In genomic region chr7:91265693-91266066, GRCh38 we compare ENCODE assay signal across 8 cellular contexts. TPM values are rescaled to one million over a fixed set of nuclear protein-coding genes. Genes with fewer than 3 reads are reported as not detected.
DNase-seq lines count a peak whose midpoint lies in the region; ATAC-seq and TF ChIP-seq lines count a peak whose summit lies in the region.

No MANE protein-coding gene starts in this region.

- H3K14ac ChIP-seq in H9 (ENCODE audit: insufficient read depth, low read length): no peak overlapping the region

- H3K23ac ChIP-seq in H9 (ENCODE audit: insufficient read length, low read depth, low read length): no peak overlapping the region

- no peak overlapping the region for H2BK5ac ChIP-seq in H9 (ENCODE audit: insufficient read length, low read length)

- no peaks in the 10 kb centered on the region for H3K4me1 ChIP-seq in H9 (ENCODE audit: insufficient read depth, low read length)
- peaks cover 12% of the 10 kb centered on the region for H3K4me1 ChIP-seq in iPS DF 6.9 (ENCODE audit: control insufficient read depth, insufficient read depth, low read length)
- peaks cover 10 to 56% (median 30%) of the 10 kb centered on the region in 6 donors for H3K4me1 ChIP-seq in spleen

- no peaks in the 10 kb centered on the region for H3K36me3 ChIP-seq in iPS DF 6.9 (ENCODE audit: control insufficient read depth, insufficient read depth, low read length)
- no peaks in the 10 kb centered on the region for H3K36me3 ChIP-seq in spleen

- H3K9ac ChIP-seq in H9 (ENCODE audit: extremely low read depth, insufficient read length, low read length): no peak overlapping the region

- H3K56ac ChIP-seq in H9 (ENCODE audit: insufficient read length, low read depth, low read length): no peak overlapping the region

- POLR2A ChIA-PET in activated B cell treated with CpG ODN at 0.5 μM for 24 hours (lab: Charles Lee): interaction anchor here (0.5 kb wide), 1 partner anchor 501 kb away, joined by 3 read pairs; no protein-coding TSS in a partner anchor

- no peaks in the 10 kb centered on the region for H3K79me2 ChIP-seq in H9 (ENCODE audit: insufficient read depth, low read length)

- H3K27ac ChIP-seq in H9 (ENCODE audit: insufficient read length, low read depth, low read length) (no peak overlapping the region), iPS DF 6.9 (ENCODE audit: low read length) (no peak overlapping the region), spleen (peak overlapping the region in 7 of 8 donors; percentile 86 to 91 (median 89))

- peak overlapping the region; percentile 74 for H3K4me2 ChIP-seq in H9 (ENCODE audit: insufficient read depth, insufficient read length, low read length)

- no peak overlapping the region for H2BK20ac ChIP-seq in H9 (ENCODE audit: low read depth, low read length, poor library complexity, severe bottlenecking)

- peak overlapping the region; percentile 62; the same call in 1 of the 2 replicates for H3K4me3 ChIP-seq in iPS DF 6.9 (ENCODE audit: low read length)
- peak overlapping the region; percentile 60 to 93 (median 80) for H3K4me3 ChIP-seq in spleen

- H3K9me3 ChIP-seq in H9 (ENCODE audit: control insufficient read depth, low read depth, low read length) (no peaks in the 10 kb centered on the region), iPS DF 6.9 (ENCODE audit: control insufficient read depth, insufficient read depth, low read length) (no peaks in the 10 kb centered on the region), spleen (no peaks in the 10 kb centered on the region)

- ATAC-seq in activated B cell treated with CpG ODN at 0.5 μM for 24 hours (ENCODE audit: low read depth): no peak
- no peak for ATAC-seq in GM19328 (IDR thresholded peaks at IDR 0.05; ENCODE audit: unreplicated experiment)

- no peak overlapping the region for H3K4ac ChIP-seq in H9 (ENCODE audit: low read depth, low read length)

- intact Hi-C loops in activated B cell treated with CpG ODN at 0.5 μM for 24 hours (cut with micrococcal nuclease) (loop anchor here (10.0 kb wide), 4 partner anchors 601 to 1021 kb away; partner anchors contain the start of genes AKAP9, CDK14 and CFAP69), spleen (cut with DNase I; ENCODE audit: low total_unique reads) (no loop called here)

- no peak overlapping the region for H2AFZ ChIP-seq in H9 (ENCODE audit: low read length)

- CTCF ChIA-PET in activated B cell treated with CpG ODN at 0.5 μM for 24 hours (lab: Charles Lee): no interaction called here

- H4K20me1 ChIP-seq in H9 (ENCODE audit: control insufficient read depth, insufficient read depth, insufficient read length): peaks cover 2% of the 10 kb centered on the region

- H3K23me2 ChIP-seq in H9 (ENCODE audit: insufficient read length, low read depth, low read length, poor library complexity, severe bottlenecking): peaks cover 26% of the 10 kb centered on the region

- H4K5ac ChIP-seq in H9 (ENCODE audit: insufficient read length, low read depth, low read length): no peak overlapping the region

- H2BK120ac ChIP-seq in H9 (ENCODE audit: low read depth, low read length, poor library complexity, severe bottlenecking): no peak overlapping the region

- no peaks in the 10 kb centered on the region for H3K9me3 Mint-ChIP-seq in H9
- H3K9me3 Mint-ChIP-seq in activated B cell treated with CpG ODN at 0.5 μM for 24 hours: no peaks in the 10 kb centered on the region

- DNase-seq in H9: peak; percentile 39
- no peak for DNase-seq in activated B cell treated with CpG ODN at 0.5 μM for 24 hours
- DNase-seq in iPS DF 6.9 (ENCODE audit: low read depth, low spot score): no peak
- peak; percentile 77 for DNase-seq in spleen
- DNase-seq in midbrain (lab: John Stamatoyannopoulos, UW): no peak
- no peak for DNase-seq in mesenteric fat pad (ENCODE audit: low spot score)
- no peak for DNase-seq in Kasumi-1 (lab: John Stamatoyannopoulos, UW)

- TF ChIP-seq CTCF in H9 (conservative IDR thresholded peaks at IDR 0.05) (no peak), activated B cell treated with CpG ODN at 0.5 μM for 24 hours (IDR thresholded peaks at IDR 0.05) (no peak), spleen (IDR thresholded peaks at IDR 0.05 in 8 of 11, conservative IDR thresholded peaks at IDR 0.05 in 3 of 11) (no peak)

- H3K4me3 Mint-ChIP-seq in H9: peak overlapping the region; percentile 72 to 88
- peak overlapping the region; percentile 87 for H3K4me3 Mint-ChIP-seq in activated B cell treated with CpG ODN at 0.5 μM for 24 hours

- H2AK5ac ChIP-seq in H9 (ENCODE audit: insufficient read length, low read length): no peak overlapping the region

- no CpG with 5 or more reads among the region's 31 CpGs for WGBS in H9 (ENCODE audit: extremely low coverage, insufficient read length, low lambda C conversion rate)
- no CpG with 5 or more reads among the region's 31 CpGs for WGBS in iPS DF 6.9 (ENCODE audit: insufficient coverage, insufficient read length)
- 23 to 38% (median 26%) methylated on average over 20 to 31 of the region's 31 CpGs for WGBS in spleen, 5 donors

- H3K27ac Mint-ChIP-seq in H9 (no peak overlapping the region), activated B cell treated with CpG ODN at 0.5 μM for 24 hours (no peak overlapping the region)

- TF ChIP-seq POLR2A in spleen (IDR thresholded peaks at IDR 0.05): no peak

- no peak overlapping the region for H2BK12ac ChIP-seq in H9 (ENCODE audit: insufficient read length, low read depth, low read length)

- no peak overlapping the region for H3T11ph ChIP-seq in H9 (ENCODE audit: low read length)

- no peak overlapping the region for H2BK15ac ChIP-seq in H9 (ENCODE audit: low read depth, low read length)

- peaks cover 58% of the 10 kb centered on the region for H3K27me3 ChIP-seq in H9 (ENCODE audit: insufficient read depth, low read length)
- H3K27me3 ChIP-seq in iPS DF 6.9 (ENCODE audit: control insufficient read depth, insufficient read depth, low read length): peaks cover 48% of the 10 kb centered on the region
- peaks cover 0 to 58% (median 14%) of the 10 kb centered on the region in 7 donors for H3K27me3 ChIP-seq in spleen (replicated peaks in 1 of 7)

- no peak overlapping the region for H3K18ac ChIP-seq in H9 (ENCODE audit: insufficient read length, low read depth, low read length)

- H4K8ac ChIP-seq in H9 (replicated peaks; ENCODE audit: insufficient read length, low read depth, low read length): no peak overlapping the region

- H3K36me3 Mint-ChIP-seq in H9 (ENCODE audit: insufficient read depth in 1 of 3, low read depth in 3 of 3): no peaks in the 10 kb centered on the region
- H3K36me3 Mint-ChIP-seq in activated B cell treated with CpG ODN at 0.5 μM for 24 hours (ENCODE audit: low read depth): peaks cover 2% of the 10 kb centered on the region

- H3K27me3 Mint-ChIP-seq in H9 (ENCODE audit: low read depth): peaks cover 92% of the 10 kb centered on the region
- H3K27me3 Mint-ChIP-seq in activated B cell treated with CpG ODN at 0.5 μM for 24 hours: peaks cover 32% of the 10 kb centered on the region

- peaks cover 27 to 37% of the 10 kb centered on the region in 2 experiments for H3K4me1 Mint-ChIP-seq in H9
- peaks cover 21% of the 10 kb centered on the region for H3K4me1 Mint-ChIP-seq in activated B cell treated with CpG ODN at 0.5 μM for 24 hours

- H3K79me1 ChIP-seq in H9 (ENCODE audit: insufficient read depth, low read depth, low read length, poor library complexity, severe bottlenecking): no peaks in the 10 kb centered on the region

- no peak overlapping the region for H4K91ac ChIP-seq in H9 (ENCODE audit: insufficient read length, low read depth, low read length)

RNA-seq across cellular contexts. Expression of gene FZD1, which starts 1.4 kb away (rescaled TPM):
- total RNA-seq in H9 (2021): 0.61 TPM in 2 replicates
- total RNA-seq in activated B cell treated with CpG ODN at 0.5 μM for 24 hours: 0.42 and 0.55 TPM in 2 replicates
- 1 to 10 TPM; 3.4 to 7.7 (median 4.5) TPM for total RNA-seq in spleen
- 1 to 10 TPM in 2 of 3 donors, under 1 TPM in 1; 0.61 to 2.0 (median 1.2) TPM for polyA plus RNA-seq in spleen
- 5.3 TPM for total RNA-seq in mesenteric fat pad

Comparison
In these comparisons a context has a peak if more than half of its experiments do, and no peak if none do; other contexts are left out.
1. DNase-seq: peak in H9 (single experiment) and spleen (single experiment); none in activated B cell treated with CpG ODN at 0.5 μM for 24 hours (single experiment), iPS DF 6.9 (single experiment), midbrain (single experiment), mesenteric fat pad (single experiment) and Kasumi-1 (0 of 2).
2. H3K27ac ChIP-seq: peak in spleen (7 of 8); none in H9 (single experiment) and iPS DF 6.9 (single experiment).